ENCODE assay signal across 8 cellular contexts in the genomic region with DNA sequence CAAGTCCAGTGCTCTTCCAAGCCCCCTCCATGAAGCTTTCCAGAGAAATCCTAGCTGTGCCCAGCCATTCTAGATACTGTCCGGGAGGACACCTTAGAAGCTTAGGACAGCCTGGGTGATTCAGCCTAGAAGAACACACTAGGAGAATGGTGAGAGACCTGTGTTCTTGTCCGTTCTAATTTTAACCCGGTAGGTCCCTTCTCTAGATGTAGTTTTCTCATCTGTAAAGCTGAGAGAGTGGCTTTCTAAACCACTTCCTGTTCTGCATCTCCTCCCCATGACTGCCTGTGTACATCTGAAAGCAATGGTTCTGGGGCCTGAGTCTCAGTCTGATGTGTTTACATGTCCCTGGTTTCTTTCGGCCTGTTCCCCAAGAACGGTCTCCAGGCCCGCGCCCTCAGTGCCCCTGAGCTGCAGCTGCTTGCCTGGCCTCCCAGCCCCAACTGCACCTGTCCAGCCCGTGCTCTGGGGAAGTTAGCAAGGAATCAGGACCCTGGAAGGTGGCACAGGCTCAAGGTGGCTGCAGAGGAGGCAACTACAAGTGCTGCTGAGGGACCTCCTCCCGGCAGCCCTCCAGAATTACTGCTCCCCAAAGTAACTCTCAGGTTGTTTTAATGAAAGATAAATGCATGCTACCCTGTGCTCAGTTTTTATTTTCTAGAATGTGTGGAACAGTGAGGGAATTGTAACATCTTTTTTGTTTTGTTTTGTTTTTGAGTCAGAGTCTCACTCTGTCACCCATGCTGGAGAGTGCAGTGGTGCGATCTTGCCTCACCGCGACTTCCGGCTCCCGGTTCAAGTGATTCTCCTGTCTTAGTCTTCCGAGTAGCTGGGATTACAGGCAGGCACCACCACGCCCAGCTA.
A peak's percentile ranks its signal among the peaks of the same experiment; 100 is the strongest.
DNase-seq lines count a peak whose midpoint lies in the region; ATAC-seq and TF ChIP-seq lines count a peak whose summit lies in the region.

No MANE protein-coding gene starts in this region.

- H3K4me1 Mint-ChIP-seq in endodermal cell, result peaks cover 47% of the 10 kb centered on the region

- H3K27me3 ChIP-seq in endodermal cell (ENCODE audit: control insufficient read depth, insufficient read depth, low read length, poor library complexity, severe bottlenecking) (no peaks in the 10 kb centered on the region), sigmoid colon (no peaks in the 10 kb centered on the region)

- H3K9me3 ChIP-seq in endodermal cell (ENCODE audit: control insufficient read depth, low read length) (peaks cover 11% of the 10 kb centered on the region), sigmoid colon (no peaks in the 10 kb centered on the region)

- H3K27me3 Mint-ChIP-seq in endodermal cell (ENCODE audit: insufficient read depth), result peaks cover 2% of the 10 kb centered on the region

- H3K27ac ChIP-seq in endodermal cell (ENCODE audit: low read depth, low read length), result no peak overlapping the region
- no peak overlapping the region for H3K27ac ChIP-seq in sigmoid colon

- H3K27ac Mint-ChIP-seq in endodermal cell, result peak overlapping the region; percentile 21

- in situ Hi-C loops in GM18951 (cut with MboI; ENCODE audit: low sequenced_read_pairs, unreplicated experiment), result no loop called here

- H3K36me3 ChIP-seq in endodermal cell (ENCODE audit: control insufficient read depth, insufficient read depth, low read length) (no peaks in the 10 kb centered on the region), sigmoid colon (no peaks in the 10 kb centered on the region)

- TF ChIP-seq CTCF in endodermal cell (conservative IDR thresholded peaks at IDR 0.05) (no peak), sigmoid colon (IDR thresholded peaks at IDR 0.05) (no peak)

- intact Hi-C loops in sigmoid colon (cut with DNase I), result no loop called here

- no peak overlapping the region for H3K4me3 Mint-ChIP-seq in endodermal cell

- peak; percentile 36 for TF ChIP-seq POLR2A in GM18951 (IDR thresholded peaks at IDR 0.05; ENCODE audit: extremely low read depth, insufficient read depth, insufficient read length)
- TF ChIP-seq POLR2A in sigmoid colon (IDR thresholded peaks at IDR 0.05), result no peak

- H3K4me3 ChIP-seq in endodermal cell (ENCODE audit: low read length) (no peak overlapping the region), sigmoid colon (no peak overlapping the region)

- TF ChIP-seq EP300 in sigmoid colon (IDR thresholded peaks at IDR 0.05), result no peak

- peaks cover 8% of the 10 kb centered on the region for H3K36me3 Mint-ChIP-seq in endodermal cell (ENCODE audit: low read depth)

- H3K4me1 ChIP-seq in endodermal cell (ENCODE audit: control insufficient read depth, insufficient read depth, low read length) (peaks cover 19% of the 10 kb centered on the region), sigmoid colon (peaks cover 0 to 6% (median 3%) of the 10 kb centered on the region in 4 donors)

- 94 to 96% methylated on average over 8 to 16 of the region's 16 CpGs for WGBS in endodermal cell (ENCODE audit: insufficient coverage in 1 of 2, insufficient read length in 1 of 2), 2 experiments
- 54 to 87% methylated on average over 16 of the region's 16 CpGs for WGBS in sigmoid colon, 2 donors

- peak; percentile 88 for ATAC-seq in HG02973 (IDR thresholded peaks at IDR 0.05; ENCODE audit: unreplicated experiment)

- H3K9me3 Mint-ChIP-seq in endodermal cell, result peaks cover 13% of the 10 kb centered on the region

- H3K9ac ChIP-seq in endodermal cell (ENCODE audit: extremely low read depth, low read length, poor library complexity, severe bottlenecking), result no peak overlapping the region

- DNase-seq in T follicular helper cell (ENCODE audit: low read depth) (peak; percentile 18), endodermal cell (no peak), C1 segment of cervical spinal cord (lab: John Stamatoyannopoulos, UW) (no peak), H4 (ENCODE audit: low spot score) (no peak), sigmoid colon (no peak), HCEC 1CT (no peak)
